Comparison of ENCODE assay signal across 9 cellular contexts in the genomic region with DNA sequence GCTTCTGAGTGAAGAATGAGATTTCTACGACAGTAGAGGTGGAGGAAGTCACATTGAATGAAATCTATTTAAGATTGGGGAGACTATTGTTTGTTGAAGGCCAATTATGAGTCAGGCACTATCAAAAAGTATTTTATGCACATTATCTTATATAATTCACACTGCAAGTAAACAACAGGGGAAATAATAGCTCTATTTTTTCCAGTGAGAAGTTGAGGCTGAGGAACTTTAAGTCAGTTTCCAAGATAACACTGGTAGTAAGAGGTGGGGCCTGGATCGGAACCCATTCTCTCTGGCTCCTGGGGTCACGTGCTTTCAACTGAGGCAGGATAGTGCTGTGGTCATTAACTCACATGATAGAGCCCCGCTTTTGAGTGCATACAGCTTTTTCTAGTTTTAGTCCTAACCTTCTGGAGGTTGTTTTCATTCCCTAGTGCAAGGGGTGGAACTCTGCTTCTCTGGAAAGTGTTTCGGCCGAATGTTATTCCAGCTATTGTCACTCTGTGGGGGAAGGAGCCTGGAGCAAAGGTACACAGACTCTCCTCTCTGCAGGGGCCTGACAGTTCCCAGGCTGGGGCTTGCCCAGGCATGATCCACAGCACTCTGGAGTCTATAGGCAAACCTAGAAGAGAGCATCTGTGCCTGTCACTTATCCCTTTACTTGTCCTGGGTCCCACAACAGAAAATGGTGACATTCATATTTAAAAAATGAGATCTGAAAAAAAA.
DNase-seq lines count a peak whose midpoint lies in the region; ATAC-seq and TF ChIP-seq lines count a peak whose summit lies in the region.
"Had no signal": no experiment of that assay in that cellular context is flagged by ENCODE, and none has a peak within 500 bp of the region (broad histone marks: within the 10 kb centered on the region; RNA-seq: fewer than 3 reads in every experiment).

No MANE protein-coding gene starts in this region.

- H3K36me3 ChIP-seq in SK-N-SH (replicated peaks in 1 of 2; ENCODE audit: control insufficient read depth in 1 of 2, insufficient read depth in 2 of 2, low read length in 1 of 2) (no peaks in the 10 kb centered on the region), hepatocyte (replicated peaks; ENCODE audit: insufficient read depth, low read depth) (no peaks in the 10 kb centered on the region), smooth muscle cell (ENCODE audit: low read depth) (no peaks in the 10 kb centered on the region), MG63 (peaks cover 8% of the 10 kb centered on the region)

- H3F3A ChIP-seq in SK-N-SH (replicated peaks; ENCODE audit: insufficient read depth) (peaks cover 19% of the 10 kb centered on the region), smooth muscle cell (ENCODE audit: low read depth) (no peaks in the 10 kb centered on the region)

- POLR2A ChIA-PET in SK-N-SH (lab: Yijun Ruan, JAX): no interaction called here

- H3K9me3 ChIP-seq in SK-N-SH (no peaks in the 10 kb centered on the region), hepatocyte (ENCODE audit: low read depth) (no peaks in the 10 kb centered on the region), smooth muscle cell (replicated peaks; ENCODE audit: low read depth) (no peaks in the 10 kb centered on the region), MG63 (peaks cover 2% of the 10 kb centered on the region; the same call in 1 of the 2 replicates)

- H3K4me3 ChIP-seq in SK-N-SH (ENCODE audit: low read depth in 2 of 2, low read length in 1 of 2) (no peak overlapping the region), hepatocyte (no peak overlapping the region), smooth muscle cell (no peak overlapping the region), MG63 (no peak overlapping the region)

- H3K9me2 ChIP-seq in SK-N-SH (no peaks in the 10 kb centered on the region), hepatocyte (replicated peaks; ENCODE audit: insufficient read depth) (no peaks in the 10 kb centered on the region)

- no peak for ATAC-seq in HG02642 (IDR thresholded peaks at IDR 0.05; ENCODE audit: poor library complexity, unreplicated experiment)

- peak overlapping the region; percentile 62 for H2AFZ ChIP-seq in SK-N-SH (ENCODE audit: low read depth)
- peak overlapping the region; percentile 36 for H2AFZ ChIP-seq in hepatocyte
- peak overlapping the region; percentile 28 for H2AFZ ChIP-seq in smooth muscle cell (ENCODE audit: low read depth)

- peaks cover 23 to 34% of the 10 kb centered on the region in 2 experiments; a peak in 3 of 4 replicates for H3K4me1 ChIP-seq in SK-N-SH (ENCODE audit: control insufficient read depth in 1 of 2, insufficient read depth in 2 of 2, low read depth in 1 of 2, low read length in 1 of 2)
- H3K4me1 ChIP-seq in hepatocyte (ENCODE audit: insufficient read depth): peaks cover 11% of the 10 kb centered on the region
- peaks cover 8% of the 10 kb centered on the region for H3K4me1 ChIP-seq in smooth muscle cell (ENCODE audit: low read depth)

- no peak for TF ChIP-seq RAD21 in SK-N-SH (IDR thresholded peaks at IDR 0.05; ENCODE audit: low read length)

- 80% methylated on average over 5 of the region's 6 CpGs for WGBS in SK-N-SH (ENCODE audit: low lambda C conversion rate)
- WGBS in hepatocyte (ENCODE audit: low lambda C conversion rate, missing lambda C conversion rate): 73% methylated on average over 6 of the region's 6 CpGs
- 62% methylated on average over 6 of the region's 6 CpGs for WGBS in smooth muscle cell (ENCODE audit: low lambda C conversion rate)

- DNase-seq in NCI-H1417 (lab: John Stamatoyannopoulos, UW) (peak; percentile 68 to 83 (median 72)), NCI-H1417 treated with DMSO at 0.1 percent for 48 hours (lab: John Stamatoyannopoulos, UW) (no peak), SK-N-SH (peak; percentile 27), hepatocyte (ENCODE audit: low spot score) (peak; percentile 30), smooth muscle cell (lab: John Stamatoyannopoulos, UW; ENCODE audit: unreplicated experiment) (no peak), MG63 (no peak), pons (ENCODE audit: low spot score) (no peak)
- DNase-seq: activated T-cell treated with anti-CD3 and anti-CD28 coated beads, Interleukin-2, amount 50 U/mL, for 48 hours had no signal

- H3K27me3 ChIP-seq in SK-N-SH (ENCODE audit: insufficient read depth) (no peaks in the 10 kb centered on the region), hepatocyte (no peaks in the 10 kb centered on the region), smooth muscle cell (ENCODE audit: low read depth) (no peaks in the 10 kb centered on the region), MG63 (no peaks in the 10 kb centered on the region)

- peak overlapping the region; percentile 91 to 97 for H3K27ac ChIP-seq in SK-N-SH (ENCODE audit: low read depth in 2 of 2, low read length in 1 of 2)
- H3K27ac ChIP-seq in hepatocyte: peak overlapping the region; percentile 73
- H3K27ac ChIP-seq in smooth muscle cell (ENCODE audit: low read depth): peak overlapping the region; percentile 91

- H4K20me1 ChIP-seq in SK-N-SH (ENCODE audit: insufficient read depth) (no peaks in the 10 kb centered on the region), hepatocyte (ENCODE audit: insufficient read depth, poor library complexity, severe bottlenecking) (no peaks in the 10 kb centered on the region), smooth muscle cell (ENCODE audit: low read depth) (no peaks in the 10 kb centered on the region)

- peak; percentile 25 to 26; a peak in 2 of 4 replicates for TF ChIP-seq EP300 in SK-N-SH (IDR thresholded peaks at IDR 0.05; ENCODE audit: borderline replicate concordance in 1 of 2, low read depth in 1 of 2, low read length in 1 of 2)

- peak overlapping the region; percentile 51 for H3K9ac ChIP-seq in SK-N-SH
- peak overlapping the region; percentile 64 for H3K9ac ChIP-seq in smooth muscle cell (ENCODE audit: low read depth)

- H3K79me2 ChIP-seq in SK-N-SH (ENCODE audit: insufficient read depth) (no peaks in the 10 kb centered on the region), hepatocyte (no peaks in the 10 kb centered on the region), smooth muscle cell (ENCODE audit: low read depth) (no peaks in the 10 kb centered on the region)

- H3K4me2 ChIP-seq in SK-N-SH (no peak overlapping the region), hepatocyte (peak overlapping the region; percentile 9), smooth muscle cell (peak overlapping the region; percentile 16)

- TF ChIP-seq CTCF in SK-N-SH (IDR thresholded peaks at IDR 0.05) (no peak), hepatocyte (IDR thresholded peaks at IDR 0.05; ENCODE audit: poor library complexity) (no peak), smooth muscle cell (IDR thresholded peaks at IDR 0.05; ENCODE audit: borderline replicate concordance, insufficient read depth, poor library complexity, severe bottlenecking) (no peak)

- CTCF ChIA-PET in SK-N-SH (lab: Yijun Ruan, JAX): interaction anchor here (1.2 kb wide), 1 partner anchor 55 kb away, joined by 3 read pairs; no protein-coding TSS in a partner anchor

TF ChIP-seq in SK-N-SH, 30 proteins besides CTCF, POLR2A, EP300 and RAD21:
- TF ChIP-seq TCF12 (IDR thresholded peaks at IDR 0.05) (peak; percentile 27), RCOR1 (IDR thresholded peaks at IDR 0.05; ENCODE audit: low read length) (no peak), POLR2AphosphoS5 (IDR thresholded peaks at IDR 0.05; ENCODE audit: low read depth, low read length) (no peak)
TF ChIP-seq in SK-N-SH: peak in this region for 1.

Comparison
In these comparisons a context has a peak if more than half of its experiments do, and no peak if none do; other contexts are left out.
1. DNase-seq: peak in NCI-H1417 (3 of 3), SK-N-SH (single experiment) and hepatocyte (single experiment); none in NCI-H1417 treated with DMSO at 0.1 percent for 48 hours (single experiment), smooth muscle cell (single experiment), MG63 (single experiment) and pons (single experiment).
2. Peak in every context shown above with its lines, with median percentiles within 50 percentile points of each other: H2AFZ ChIP-seq and H3K27ac ChIP-seq.